In the genomic region with DNA sequence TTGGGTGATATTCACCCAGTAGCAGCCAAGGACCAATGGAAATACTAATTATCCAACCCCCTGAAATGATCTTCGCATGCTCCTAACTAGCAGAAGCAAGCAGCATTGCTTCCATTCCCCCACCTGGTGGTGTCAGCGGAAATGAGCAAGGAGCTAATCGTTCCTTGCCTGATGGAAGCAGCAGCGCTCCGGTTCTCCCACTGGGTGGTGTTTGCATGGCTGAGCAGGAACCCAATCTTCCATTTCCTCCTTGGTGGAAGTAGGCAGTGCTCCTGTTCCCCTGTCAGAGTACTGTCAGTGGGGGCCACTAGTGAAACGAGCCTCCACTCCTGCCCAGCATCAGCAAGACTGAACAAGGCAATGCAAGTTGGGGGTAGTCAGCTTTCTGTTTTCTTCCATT, we compare ENCODE assay signal across 15 cellular contexts.
DNase-seq lines count a peak whose midpoint lies in the region; ATAC-seq and TF ChIP-seq lines count a peak whose summit lies in the region.
"Had no signal": no experiment of that assay in that cellular context is flagged by ENCODE, and none has a peak within 500 bp of the region (broad histone marks: within the 10 kb centered on the region; RNA-seq: fewer than 3 reads in every experiment).

No MANE protein-coding gene starts in this region.

- peak; percentile 55 for TF ChIP-seq CTCF in HEK293 (tag by site-specific recombination; IDR thresholded peaks at IDR 0.05)

- no peak overlapping the region for H3K4me3 Mint-ChIP-seq in activated CD4-positive, alpha-beta memory T cell treated with anti-CD3 and anti-CD28 coated beads for 36 hours

- H3K27me3 Mint-ChIP-seq in activated CD4-positive, alpha-beta memory T cell treated with anti-CD3 and anti-CD28 coated beads for 36 hours, result no peaks in the 10 kb centered on the region

- H3K36me3 ChIP-seq in HEK293 (ENCODE audit: control insufficient read depth in 2 of 2, insufficient read depth in 1 of 2, low read length in 2 of 2), result no peaks in the 10 kb centered on the region
- H3K36me3 ChIP-seq: lower lobe of right lung had no signal

- H3K36me3 Mint-ChIP-seq in activated CD4-positive, alpha-beta memory T cell treated with anti-CD3 and anti-CD28 coated beads for 36 hours, result no peaks in the 10 kb centered on the region

- POLR2A ChIA-PET in HEK293 (lab: Yijun Ruan, JAX), result no interaction called here
- POLR2A ChIA-PET in activated CD4-positive, alpha-beta memory T cell treated with anti-CD3 and anti-CD28 coated beads for 36 hours (lab: Charles Lee), result no interaction called here

- H3K27ac Mint-ChIP-seq in activated CD4-positive, alpha-beta memory T cell treated with anti-CD3 and anti-CD28 coated beads for 36 hours, result no peak overlapping the region
- H3K27ac Mint-ChIP-seq: activated T-helper 2 cell treated with anti-CD3 and anti-CD28 coated beads, Interferon-gamma antibody, Interleukin-2, Interleukin-4, amounts not matched to agents 10 μg/mL and 5 μg/mL and 100 μg/mL, durations not matched to agents 14 hours and 24 hours and 36 hours had no signal

- H3K9me3 Mint-ChIP-seq in activated CD4-positive, alpha-beta memory T cell treated with anti-CD3 and anti-CD28 coated beads for 36 hours, result peaks cover 3% of the 10 kb centered on the region
- H3K9me3 Mint-ChIP-seq: activated T-helper 2 cell treated with anti-CD3 and anti-CD28 coated beads, Interferon-gamma antibody, Interleukin-2, Interleukin-4, amounts not matched to agents 10 μg/mL and 5 μg/mL and 100 μg/mL, durations not matched to agents 14 hours and 24 hours and 36 hours had no signal

- no peaks in the 10 kb centered on the region for H3K4me1 Mint-ChIP-seq in activated CD4-positive, alpha-beta memory T cell treated with anti-CD3 and anti-CD28 coated beads for 36 hours (ENCODE audit: low read depth)

- H3K27ac ChIP-seq in HEK293 (ENCODE audit: extremely low read depth, low read depth, low read length), result no peak overlapping the region
- H3K27ac ChIP-seq: lower lobe of right lung had no signal

- H3K4me1 ChIP-seq in HEK293 (ENCODE audit: control insufficient read depth, insufficient read depth, low read length), result no peaks in the 10 kb centered on the region
- H3K4me1 ChIP-seq: lower lobe of right lung had no signal

- no peaks in the 10 kb centered on the region for H3K9me3 ChIP-seq in HEK293 (ENCODE audit: control insufficient read depth, insufficient read depth, low read depth, low read length)
- H3K9me3 ChIP-seq: lower lobe of right lung had no signal

- peak; percentile 55 for DNase-seq in D341Med (ENCODE audit: low spot score)
- peak; percentile 28 for DNase-seq in SW480 (ENCODE audit: low spot score)
- no peak for DNase-seq in left lobe of liver (ENCODE audit: low spot score)
- no peak for DNase-seq in UCSD-AML1 (lab: John Stamatoyannopoulos, UW; ENCODE audit: unreplicated experiment)
- no peak for DNase-seq in dedifferentiated amniotic fluid mesenchymal stem cell (ENCODE audit: extremely low spot score)
- DNase-seq in activated CD4-positive, alpha-beta memory T cell treated with anti-CD3 and anti-CD28 coated beads for 36 hours, result no peak
- DNase-seq: activated CD4-positive, alpha-beta T cell treated with anti-CD3 and anti-CD28 coated beads for 1 hour; caudate nucleus; EL; lower lobe of right lung; NCI-H1092 had no signal

- H3K4me3 ChIP-seq in HEK293 (ENCODE audit: low read depth, low read length), result no peak overlapping the region
- H3K4me3 ChIP-seq: lower lobe of right lung had no signal

- intact Hi-C loops in activated CD4-positive, alpha-beta memory T cell treated with anti-CD3 and anti-CD28 coated beads for 36 hours (cut with micrococcal nuclease), result no loop called here

- ATAC-seq in left lobe of liver, result peak; percentile 40
- no peak for ATAC-seq in GM18867 (IDR thresholded peaks at IDR 0.05; ENCODE audit: unreplicated experiment)
- ATAC-seq: lower lobe of right lung, Right ventricle myocardium inferior had no signal

- CTCF ChIA-PET in HEK293 (lab: Yijun Ruan, JAX), result interaction anchor here (0.6 to 2.7 kb wide), 4 partner anchors 84 to 495 kb away, joined by 3 to 12 read pairs (median 3); no protein-coding TSS in a partner anchor
- CTCF ChIA-PET in activated CD4-positive, alpha-beta memory T cell treated with anti-CD3 and anti-CD28 coated beads for 36 hours (lab: Charles Lee), result no interaction called here

TF ChIP-seq in HEK293, 187 proteins besides CTCF, POLR2A, EP300 and RAD21:
- TF ChIP-seq, protein P1, sequence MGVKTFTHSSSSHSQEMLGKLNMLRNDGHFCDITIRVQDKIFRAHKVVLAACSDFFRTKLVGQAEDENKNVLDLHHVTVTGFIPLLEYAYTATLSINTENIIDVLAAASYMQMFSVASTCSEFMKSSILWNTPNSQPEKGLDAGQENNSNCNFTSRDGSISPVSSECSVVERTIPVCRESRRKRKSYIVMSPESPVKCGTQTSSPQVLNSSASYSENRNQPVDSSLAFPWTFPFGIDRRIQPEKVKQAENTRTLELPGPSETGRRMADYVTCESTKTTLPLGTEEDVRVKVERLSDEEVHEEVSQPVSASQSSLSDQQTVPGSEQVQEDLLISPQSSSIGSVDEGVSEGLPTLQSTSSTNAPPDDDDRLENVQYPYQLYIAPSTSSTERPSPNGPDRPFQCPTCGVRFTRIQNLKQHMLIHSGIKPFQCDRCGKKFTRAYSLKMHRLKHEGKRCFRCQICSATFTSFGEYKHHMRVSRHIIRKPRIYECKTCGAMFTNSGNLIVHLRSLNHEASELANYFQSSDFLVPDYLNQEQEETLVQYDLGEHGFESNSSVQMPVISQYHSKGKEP (tag by site-specific recombination; IDR thresholded peaks at IDR 0.05), result no peak
- TF ChIP-seq, protein P2, sequence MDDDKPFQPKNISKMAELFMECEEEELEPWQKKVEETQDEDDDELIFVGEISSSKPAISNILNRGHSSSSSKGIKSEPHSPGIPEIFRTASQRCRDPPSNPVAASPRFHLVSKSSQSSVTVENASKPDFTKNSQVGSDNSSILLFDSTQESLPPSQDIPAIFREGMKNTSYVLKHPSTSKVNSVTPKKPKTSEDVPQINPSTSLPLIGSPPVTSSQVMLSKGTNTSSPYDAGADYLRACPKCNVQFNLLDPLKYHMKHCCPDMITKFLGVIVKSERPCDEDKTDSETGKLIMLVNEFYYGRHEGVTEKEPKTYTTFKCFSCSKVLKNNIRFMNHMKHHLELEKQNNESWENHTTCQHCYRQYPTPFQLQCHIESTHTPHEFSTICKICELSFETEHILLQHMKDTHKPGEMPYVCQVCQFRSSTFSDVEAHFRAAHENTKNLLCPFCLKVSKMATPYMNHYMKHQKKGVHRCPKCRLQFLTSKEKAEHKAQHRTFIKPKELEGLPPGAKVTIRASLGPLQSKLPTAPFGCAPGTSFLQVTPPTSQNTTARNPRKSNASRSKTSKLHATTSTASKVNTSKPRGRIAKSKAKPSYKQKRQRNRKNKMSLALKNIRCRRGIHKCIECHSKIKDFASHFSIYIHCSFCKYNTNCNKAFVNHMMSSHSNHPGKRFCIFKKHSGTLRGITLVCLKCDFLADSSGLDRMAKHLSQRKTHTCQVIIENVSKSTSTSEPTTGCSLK (tag by site-specific recombination; IDR thresholded peaks at IDR 0.05), result no peak
- TF ChIP-seq ZNF837 (tag by site-specific recombination; IDR thresholded peaks at IDR 0.05) (no peak), EGR2 (tag by site-specific recombination; IDR thresholded peaks at IDR 0.05; ENCODE audit: low read depth) (no peak), ZNF600 (tag by site-specific recombination; IDR thresholded peaks at IDR 0.05) (no peak), ZNF16 (tag by site-specific recombination; IDR thresholded peaks at IDR 0.05; ENCODE audit: low read depth) (no peak), ZNF785 (tag by site-specific recombination; IDR thresholded peaks at IDR 0.05) (no peak), ZNF19 (tag by site-specific recombination; IDR thresholded peaks at IDR 0.05; ENCODE audit: low read depth) (no peak), TSHZ1 (tag by site-specific recombination; IDR thresholded peaks at IDR 0.05; ENCODE audit: borderline replicate concordance) (no peak), ZNF423 (tag by site-specific recombination; IDR thresholded peaks at IDR 0.05) (no peak), ZNF514 (tag by site-specific recombination; IDR thresholded peaks at IDR 0.05) (no peak)

Comparison
In these comparisons a context has a peak if more than half of its experiments do, and no peak if none do; other contexts are left out.
1. DNase-seq: peak in D341Med (single experiment) and SW480 (single experiment); none in left lobe of liver (single experiment), UCSD-AML1 (single experiment), dedifferentiated amniotic fluid mesenchymal stem cell (single experiment) and activated CD4-positive, alpha-beta memory T cell treated with anti-CD3 and anti-CD28 coated beads for 36 hours (single experiment).